ENCODE assay signal across 16 cellular contexts in genomic region chr1:207589506-207589905, GRCh38. TPM values are rescaled to one million over a fixed set of nuclear protein-coding genes. Genes with fewer than 3 reads are reported as not detected.
DNase-seq lines count a peak whose midpoint lies in the region; ATAC-seq and TF ChIP-seq lines count a peak whose summit lies in the region.
"Not testable (repeated sequence)": the region's sequence is repeated elsewhere in the genome, so short reads cannot be mapped to it uniquely, and the experiment has no call there.
"Had no signal": no experiment of that assay in that cellular context is flagged by ENCODE, and none has a peak within 500 bp of the region (broad histone marks: within the 10 kb centered on the region; RNA-seq: fewer than 3 reads in every experiment).

No MANE protein-coding gene starts in this region.

- H3K9me2 ChIP-seq in PC-3 (replicated peaks; ENCODE audit: low read length) = not testable (repeated sequence)

- TF ChIP-seq CTCF in LNCaP clone FGC (IDR thresholded peaks at IDR 0.05; ENCODE audit: control insufficient read depth, extremely low read depth, insufficient read depth); PC-3 (conservative IDR thresholded peaks at IDR 0.05; ENCODE audit: low read depth, low read length); epithelial cell of esophagus (IDR thresholded peaks at IDR 0.05; ENCODE audit: insufficient read depth, low read depth, low read length, missing control alignments); type B pancreatic cell (conservative IDR thresholded peaks at IDR 0.05): not testable (repeated sequence)

- BruUV-seq in PC-3 (replicated peaks; lab: Mats Ljungman, UMichigan) = not testable (repeated sequence)

- H3K27me3 Mint-ChIP-seq in type B pancreatic cell = not testable (repeated sequence)

- not testable (repeated sequence) for H3F3A ChIP-seq in PC-3 (ENCODE audit: low read length, unreplicated experiment)

- H3K4me1 Mint-ChIP-seq in type B pancreatic cell (ENCODE audit: unreplicated experiment) = not testable (repeated sequence)

- POLR2A ChIA-PET in PC-3 (lab: Charles Lee; ENCODE audit: unreplicated experiment) = not testable (repeated sequence)

- not testable (repeated sequence) for H3K27ac ChIP-seq in PC-3 (ENCODE audit: low read length)

- ATAC-seq in PC-3 = not testable (repeated sequence)

- DNase-seq in DMS53 (lab: John Stamatoyannopoulos, UW) (peak; percentile 34), DMS53 treated with DMSO at 0.1 percent for 48 hours (lab: John Stamatoyannopoulos, UW; ENCODE audit: unreplicated experiment) (peak; percentile 25), LNCaP clone FGC (ENCODE audit: low read depth) (peak; percentile 4), PC-3 (peak; percentile 59), epithelial cell of esophagus (ENCODE audit: low read depth) (peak; percentile 42), left kidney (ENCODE audit: low read depth, low spot score) (peak; percentile 11)
- not testable (repeated sequence) for DNase-seq in type B pancreatic cell (ENCODE audit: extremely low spot score, unreplicated experiment)

- H3K4me3 Mint-ChIP-seq in type B pancreatic cell = peak overlapping the region; percentile 72

- not testable (repeated sequence) for H3K9me3 ChIP-seq in PC-3 (ENCODE audit: low read length)

- H3K79me2 ChIP-seq in PC-3 (ENCODE audit: low read length) = not testable (repeated sequence)

- H3K9me3 Mint-ChIP-seq in type B pancreatic cell = not testable (repeated sequence)

- peak overlapping the region; percentile 46 for H3K27ac Mint-ChIP-seq in type B pancreatic cell

- intact Hi-C loops in PC-3 (cut with micrococcal nuclease) = not testable (repeated sequence)

- not testable (repeated sequence) for H3K36me3 Mint-ChIP-seq in type B pancreatic cell

- H3K4me2 ChIP-seq in PC-3 (ENCODE audit: low read length) = not testable (repeated sequence)

- not testable (repeated sequence) for H3K4me3 ChIP-seq in LNCaP clone FGC (ENCODE audit: low read depth, low read length); PC-3 (ENCODE audit: low read length); epithelial cell of esophagus (ENCODE audit: low read length)

- H2AFZ ChIP-seq in PC-3 (ENCODE audit: low read length) = not testable (repeated sequence)

- H3K9ac ChIP-seq in PC-3 (ENCODE audit: low read length) = not testable (repeated sequence)

- peaks cover 79% of the 10 kb centered on the region for H3K27me3 ChIP-seq in PC-3 (ENCODE audit: low read length)

- not testable (repeated sequence) for H3K4me1 ChIP-seq in PC-3 (ENCODE audit: insufficient read depth, low read length)

- not testable (repeated sequence) for H4K20me1 ChIP-seq in PC-3 (ENCODE audit: low read length)

- CTCF ChIA-PET in PC-3 (lab: Charles Lee) = not testable (repeated sequence)

- not testable (repeated sequence) for H3K36me3 ChIP-seq in PC-3 (ENCODE audit: low read depth, low read length)

RNA-seq across cellular contexts. Expression of gene CR1L, which starts 55.4 kb away (rescaled TPM):
- total RNA-seq in PC-3 (2014; rRNA removed) (not detected in 2 replicates), type B pancreatic cell (ENCODE audit: low replicate concordance) (not detected in 2 replicates)
- total RNA-seq: A172; A673; Caco-2; Calu3; CD4-positive, alpha-beta T cell; CD4-positive, CD25-positive, alpha-beta regulatory T cell; CD8-positive, alpha-beta memory T cell; CD8-positive, alpha-beta T cell; G401 had no signal
